In genomic region chr20:32543570-32544259, GRCh38 we compare ENCODE assay signal across 26 cellular contexts. TPM values are rescaled to one million over a fixed set of nuclear protein-coding genes. Genes with fewer than 3 reads are reported as not detected.
DNase-seq lines count a peak whose midpoint lies in the region; ATAC-seq and TF ChIP-seq lines count a peak whose summit lies in the region.
"Had no signal": no experiment of that assay in that cellular context is flagged by ENCODE, and none has a peak within 500 bp of the region (broad histone marks: within the 10 kb centered on the region; RNA-seq: fewer than 3 reads in every experiment).

No MANE protein-coding gene starts in this region.

- H3K4me3 Mint-ChIP-seq in T-helper 1 cell treated with Interleukin-12 subunit alpha and Interleukin-12 subunit beta and Interleukin-4 antibody, amounts not matched to agents 30 μg/mL and 1 μg/mL, for 36 hours: no peak overlapping the region
- no peak overlapping the region for H3K4me3 Mint-ChIP-seq in CD8-positive, alpha-beta T cell
- peak overlapping the region; percentile 16 for H3K4me3 Mint-ChIP-seq in central memory CD8-positive, alpha-beta T cell
- H3K4me3 Mint-ChIP-seq in natural killer cell: peak overlapping the region; percentile 47
- H3K4me3 Mint-ChIP-seq: activated B cell treated with CpG ODN at 0.5 μM for 24 hours; dendritic cell treated with granulocyte-macrophage colony-stimulating factor and Interleukin-4, amounts not matched to agents 40 ng/mL and 50 ng/mL, for 4 days; stimulated activated memory B cell treated with anti-CD40 and anti-IgM and Interleukin-4, amounts not matched to agents 10 μg/mL and 1 μg/mL and 100 μg/mL, for 72 hours had no signal

- no peak overlapping the region for H3K27ac ChIP-seq in CD8-positive, alpha-beta T cell (ENCODE audit: low read depth, low read length)
- H3K27ac ChIP-seq: 22Rv1, epithelial cell of prostate, heart left ventricle, left ventricle myocardium inferior, thoracic aorta had no signal

- ATAC-seq in CD8-positive, alpha-beta T cell: no peak
- no peak for ATAC-seq in central memory CD8-positive, alpha-beta T cell (replicated peaks; ENCODE audit: extremely low read depth, poor library complexity, severe bottlenecking)
- ATAC-seq in natural killer cell (no peak), GM19351 (IDR thresholded peaks at IDR 0.05; ENCODE audit: unreplicated experiment) (no peak)
- ATAC-seq: HCT116; heart left ventricle; K562; SK-N-SH treated with all-trans-retinoic acid at 6 μM for 48 hours; stimulated activated memory B cell treated with anti-CD40 and anti-IgM and Interleukin-4, amounts not matched to agents 10 μg/mL and 1 μg/mL and 100 μg/mL, for 72 hours had no signal

- H3K9me3 Mint-ChIP-seq in T-helper 1 cell treated with Interleukin-12 subunit alpha and Interleukin-12 subunit beta and Interleukin-4 antibody, amounts not matched to agents 30 μg/mL and 1 μg/mL, for 36 hours: no peaks in the 10 kb centered on the region
- H3K9me3 Mint-ChIP-seq in CD8-positive, alpha-beta T cell: no peaks in the 10 kb centered on the region
- no peaks in the 10 kb centered on the region for H3K9me3 Mint-ChIP-seq in central memory CD8-positive, alpha-beta T cell
- H3K9me3 Mint-ChIP-seq in natural killer cell: no peaks in the 10 kb centered on the region
- H3K9me3 Mint-ChIP-seq: activated B cell treated with CpG ODN at 0.5 μM for 24 hours; dendritic cell treated with granulocyte-macrophage colony-stimulating factor and Interleukin-4, amounts not matched to agents 40 ng/mL and 50 ng/mL, for 4 days; stimulated activated memory B cell treated with anti-CD40 and anti-IgM and Interleukin-4, amounts not matched to agents 10 μg/mL and 1 μg/mL and 100 μg/mL, for 72 hours had no signal

- intact Hi-C loops in CD8-positive, alpha-beta T cell (cut with DNase I, micrococcal nuclease): no loop called here
- intact Hi-C loops in natural killer cell (cut with micrococcal nuclease): no loop called here

- H3K27me3 ChIP-seq in CD8-positive, alpha-beta T cell (ENCODE audit: insufficient read depth, low read length): no peaks in the 10 kb centered on the region
- H3K27me3 ChIP-seq: heart left ventricle had no signal

- no peak for DNase-seq in T-helper 1 cell
- no peak for DNase-seq in CD8-positive, alpha-beta T cell
- no peak for DNase-seq in central memory CD8-positive, alpha-beta T cell (ENCODE audit: low spot score in 2 of 2)
- DNase-seq in natural killer cell: no peak
- DNase-seq in stimulated activated CD4-positive, alpha-beta T cell treated with anti-CD3 and anti-CD28 coated beads, Interleukin-4, amount 100 ng/mL, for 24 hours: no peak
- no peak for DNase-seq in OCI-M2 (lab: John Stamatoyannopoulos, UW; ENCODE audit: unreplicated experiment)
- DNase-seq: activated B cell treated with CpG ODN at 0.5 μM for 24 hours; amygdala; DMS79; heart left ventricle; left ventricle myocardium inferior; NCI-H1694; NCI-H748 treated with DMSO at 0.1 percent for 48 hours; stimulated activated CD4-positive, alpha-beta T cell treated with anti-CD3 and anti-CD28 coated beads, Interleukin-1b, Interleukin-23, amount 100 ng/mL, for 48 hours; T1000 had no signal

- CTCF ChIA-PET in CD8-positive, alpha-beta T cell (lab: Charles Lee): interaction anchor here (0.9 to 15.6 kb wide), 4 partner anchors 10 to 109 kb away, joined by 3 to 235 read pairs (median 4); no protein-coding TSS in a partner anchor

- no peaks in the 10 kb centered on the region for H3K9me3 ChIP-seq in CD8-positive, alpha-beta T cell (ENCODE audit: low read length)
- H3K9me3 ChIP-seq: heart left ventricle, thoracic aorta had no signal

- POLR2A ChIA-PET in CD8-positive, alpha-beta T cell (lab: Charles Lee): interaction anchor here (0.7 to 12.1 kb wide), 4 partner anchors 14 to 200 kb away, joined by 3 to 187 read pairs (median 5); partner anchors contain the start of gene COMMD7

- TF ChIP-seq CTCF in CD8-positive, alpha-beta T cell (IDR thresholded peaks at IDR 0.05): no peak
- TF ChIP-seq CTCF in natural killer cell (IDR thresholded peaks at IDR 0.05): no peak

- peaks cover 53% of the 10 kb centered on the region for H3K4me1 Mint-ChIP-seq in T-helper 1 cell treated with Interleukin-12 subunit alpha and Interleukin-12 subunit beta and Interleukin-4 antibody, amounts not matched to agents 30 μg/mL and 1 μg/mL, for 36 hours (ENCODE audit: low read depth)
- peaks cover 88% of the 10 kb centered on the region for H3K4me1 Mint-ChIP-seq in CD8-positive, alpha-beta T cell (ENCODE audit: low read depth)
- H3K4me1 Mint-ChIP-seq in central memory CD8-positive, alpha-beta T cell: peaks cover 78% of the 10 kb centered on the region
- peaks cover 84 to 95% of the 10 kb centered on the region in 2 donors for H3K4me1 Mint-ChIP-seq in natural killer cell

- peaks cover 3% of the 10 kb centered on the region for H3K36me3 ChIP-seq in CD8-positive, alpha-beta T cell (ENCODE audit: insufficient read depth, low read length)
- H3K36me3 ChIP-seq: heart left ventricle, left ventricle myocardium inferior, thoracic aorta had no signal

- H3K27ac Mint-ChIP-seq in T-helper 1 cell treated with Interleukin-12 subunit alpha and Interleukin-12 subunit beta and Interleukin-4 antibody, amounts not matched to agents 30 μg/mL and 1 μg/mL, for 36 hours: peak overlapping the region; percentile 6
- peak overlapping the region; percentile 93 for H3K27ac Mint-ChIP-seq in CD8-positive, alpha-beta T cell
- peak overlapping the region; percentile 92 for H3K27ac Mint-ChIP-seq in central memory CD8-positive, alpha-beta T cell (ENCODE audit: low read depth)
- H3K27ac Mint-ChIP-seq in natural killer cell: peak overlapping the region; percentile 91 to 95
- H3K27ac Mint-ChIP-seq: activated B cell treated with CpG ODN at 0.5 μM for 24 hours had no signal

- peaks cover 10% of the 10 kb centered on the region for H3K36me3 Mint-ChIP-seq in T-helper 1 cell treated with Interleukin-12 subunit alpha and Interleukin-12 subunit beta and Interleukin-4 antibody, amounts not matched to agents 30 μg/mL and 1 μg/mL, for 36 hours (ENCODE audit: low read depth)
- peaks cover 30% of the 10 kb centered on the region for H3K36me3 Mint-ChIP-seq in CD8-positive, alpha-beta T cell
- peaks cover 6% of the 10 kb centered on the region for H3K36me3 Mint-ChIP-seq in central memory CD8-positive, alpha-beta T cell (ENCODE audit: insufficient read depth)
- H3K36me3 Mint-ChIP-seq in natural killer cell: no peaks in the 10 kb centered on the region

- H3K27me3 Mint-ChIP-seq in T-helper 1 cell treated with Interleukin-12 subunit alpha and Interleukin-12 subunit beta and Interleukin-4 antibody, amounts not matched to agents 30 μg/mL and 1 μg/mL, for 36 hours (ENCODE audit: low read depth): no peaks in the 10 kb centered on the region
- no peaks in the 10 kb centered on the region for H3K27me3 Mint-ChIP-seq in CD8-positive, alpha-beta T cell (ENCODE audit: low read depth)
- no peaks in the 10 kb centered on the region for H3K27me3 Mint-ChIP-seq in central memory CD8-positive, alpha-beta T cell
- H3K27me3 Mint-ChIP-seq in natural killer cell (ENCODE audit: low read depth in 2 of 2): no peaks in the 10 kb centered on the region
- H3K27me3 Mint-ChIP-seq: activated B cell treated with CpG ODN at 0.5 μM for 24 hours; dendritic cell treated with granulocyte-macrophage colony-stimulating factor and Interleukin-4, amounts not matched to agents 40 ng/mL and 50 ng/mL, for 4 days; stimulated activated memory B cell treated with anti-CD40 and anti-IgM and Interleukin-4, amounts not matched to agents 10 μg/mL and 1 μg/mL and 100 μg/mL, for 72 hours had no signal

- H3K4me3 ChIP-seq in CD8-positive, alpha-beta T cell (ENCODE audit: low read depth, low read length): no peak overlapping the region
- H3K4me3 ChIP-seq: heart left ventricle, K562, left ventricle myocardium inferior, skin epidermis, thoracic aorta had no signal

- H3K4me1 ChIP-seq in CD8-positive, alpha-beta T cell (ENCODE audit: insufficient read depth, low read length): peaks cover 89% of the 10 kb centered on the region

RNA-seq across cellular contexts. Expression of gene NOL4L, which starts 41.4 kb away (rescaled TPM):
- 10 to 100 TPM; 39.1 to 39.7 TPM for total RNA-seq in CD8-positive, alpha-beta T cell
- 100 to 1,000 TPM; 101 to 136 (median 114) TPM for total RNA-seq in natural killer cell

Comparison
In these comparisons a context has a peak if more than half of its experiments do, and no peak if none do; other contexts are left out.
1. H3K27ac Mint-ChIP-seq: peak in every context shown above with its lines; median percentile 93 in CD8-positive, alpha-beta T cell; 93 in natural killer cell; 92 in central memory CD8-positive, alpha-beta T cell; 6 in T-helper 1 cell treated with Interleukin-12 subunit alpha and Interleukin-12 subunit beta and Interleukin-4 antibody, amounts not matched to agents 30 μg/mL and 1 μg/mL, for 36 hours.
2. H3K4me3 Mint-ChIP-seq: peak in central memory CD8-positive, alpha-beta T cell (single experiment) and natural killer cell (single experiment); none in T-helper 1 cell treated with Interleukin-12 subunit alpha and Interleukin-12 subunit beta and Interleukin-4 antibody, amounts not matched to agents 30 μg/mL and 1 μg/mL, for 36 hours (single experiment) and CD8-positive, alpha-beta T cell (single experiment).